ENCODE assay signal across 8 cellular contexts in the genomic region with DNA sequence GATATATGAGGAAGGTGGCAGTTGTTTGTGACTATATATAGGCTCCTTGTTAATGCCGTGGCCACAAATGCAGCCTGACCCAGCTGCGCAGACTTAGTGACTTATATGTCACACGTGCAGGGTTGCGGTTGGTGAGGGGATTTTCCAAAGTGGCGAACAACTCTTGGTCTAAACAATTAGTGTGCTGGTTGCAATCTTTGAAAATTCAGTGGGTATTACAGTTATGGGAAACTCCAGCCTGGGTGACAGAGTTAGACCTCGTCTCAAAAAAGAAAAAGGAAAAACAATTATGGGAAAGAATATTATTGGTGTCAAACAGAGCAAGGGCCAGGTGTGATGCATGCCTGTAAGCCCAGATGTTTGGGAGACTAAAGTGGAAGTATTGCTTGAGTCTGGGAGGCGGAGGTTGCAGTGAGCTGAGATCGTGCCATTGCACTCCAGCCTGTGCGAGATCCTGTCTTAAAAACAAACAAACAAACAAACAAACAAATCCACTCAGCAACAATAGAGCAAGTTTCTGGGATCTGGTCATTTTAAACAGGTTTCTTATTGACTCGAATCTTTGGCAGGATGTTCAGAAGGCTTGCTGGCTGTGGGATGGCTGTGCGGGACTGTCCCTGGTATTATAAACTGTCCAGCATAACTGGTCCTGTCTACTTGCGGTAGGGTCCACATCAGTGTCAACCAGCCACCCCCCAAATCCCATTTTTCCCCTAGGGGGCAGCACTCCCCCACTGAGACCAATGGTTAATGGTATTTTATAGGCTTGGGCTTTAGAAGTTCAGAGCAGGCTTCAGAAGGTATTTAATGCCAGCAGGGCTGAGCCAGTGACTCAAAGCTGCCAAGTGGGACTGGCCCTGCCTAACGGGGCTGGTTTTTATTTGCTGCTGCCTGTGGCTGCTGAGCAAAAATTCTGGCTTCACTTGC. TPM values are rescaled to one million over a fixed set of nuclear protein-coding genes. Genes with fewer than 3 reads are reported as not detected.
DNase-seq lines count a peak whose midpoint lies in the region; ATAC-seq and TF ChIP-seq lines count a peak whose summit lies in the region.

No MANE protein-coding gene starts in this region.

- H3K27me3 ChIP-seq in Peyer's patch, result no peaks in the 10 kb centered on the region
- H3K27me3 ChIP-seq in tibial nerve, result no peaks in the 10 kb centered on the region

- TF ChIP-seq POLR2A in Peyer's patch (IDR thresholded peaks at IDR 0.05) (no peak), tibial nerve (IDR thresholded peaks at IDR 0.05) (no peak)

- H3K4me1 ChIP-seq in Peyer's patch, result no peaks in the 10 kb centered on the region
- H3K4me1 ChIP-seq in tibial nerve, result peaks cover 0 to 7% (median 0%) of the 10 kb centered on the region in 4 donors

- TF ChIP-seq CTCF in GM20000 (IDR thresholded peaks at IDR 0.05; ENCODE audit: extremely low read depth, missing control alignments) (peak; percentile 49), Peyer's patch (IDR thresholded peaks at IDR 0.05) (peak; percentile 56 to 80 (median 58)), omental fat pad (IDR thresholded peaks at IDR 0.05) (no peak), tibial nerve (IDR thresholded peaks at IDR 0.05) (peak; percentile 39 to 66 (median 51))

- 58 to 64% methylated on average over 13 of the region's 13 CpGs for WGBS in tibial nerve, 2 donors

- H3K36me3 ChIP-seq in Peyer's patch (peaks cover 0 to 47% (median 0%) of the 10 kb centered on the region in 3 donors), tibial nerve (peaks cover 0 to 66% (median 5%) of the 10 kb centered on the region in 3 donors)

- H3K4me3 ChIP-seq in Peyer's patch (no peak overlapping the region), tibial nerve (no peak overlapping the region)

- peak; percentile 70 for ATAC-seq in omental fat pad (ENCODE audit: low FRiP score)

- no peak for TF ChIP-seq EP300 in tibial nerve (IDR thresholded peaks at IDR 0.05)

- DNase-seq in DMS53 treated with DMSO at 0.1 percent for 48 hours (lab: John Stamatoyannopoulos, UW; ENCODE audit: unreplicated experiment), result peak; percentile 12
- peak; percentile 89 for DNase-seq in GM20000 (ENCODE audit: low spot score)
- peak; percentile 95 for DNase-seq in HT-29 (ENCODE audit: low spot score)
- DNase-seq in Peyer's patch, result peak in 2 of 3 donors; percentile 84
- DNase-seq in activated T-cell treated with anti-CD3 and anti-CD28 coated beads, Interleukin-2, amount 50 U/mL, for 48 hours, result peak; percentile 77 to 80
- DNase-seq in fibroblast of peridontal ligament (ENCODE audit: extremely low read depth), result peak; percentile 82
- peak; percentile 44 for DNase-seq in omental fat pad (ENCODE audit: low spot score)
- peak; percentile 21 to 74 for DNase-seq in tibial nerve (ENCODE audit: low spot score in 2 of 2)

- H3K9me3 ChIP-seq in Peyer's patch (no peaks in the 10 kb centered on the region), tibial nerve (no peaks in the 10 kb centered on the region)

- H3K27ac ChIP-seq in Peyer's patch (peak overlapping the region in 3 of 4 donors; percentile 6 to 61 (median 38)), tibial nerve (peak overlapping the region in 1 of 4 donors; percentile 9)

RNA-seq across cellular contexts. Expression of a gene that starts 15.4 kb away (rescaled TPM):
- total RNA-seq in HT-29 (2014; rRNA removed; shearing (Covaris generic)), result 11.4 and 18.8 TPM in 2 replicates
- total RNA-seq in Peyer's patch (10 to 100 TPM; 13.3 to 49.8 (median 20.4) TPM), omental fat pad (10 to 100 TPM in 2 of 4 donors, 1 to 10 TPM in 2; 5.8 to 26.5 (median 13.5) TPM), tibial nerve (10 to 100 TPM in 2 of 4 donors, 1 to 10 TPM in 2; 4.2 to 14.9 (median 9.9) TPM)

RNA-seq across cellular contexts. Expression of a gene that starts 22.2 kb away (rescaled TPM):
- total RNA-seq in HT-29 (2014; rRNA removed; shearing (Covaris generic)), result 90.2 and 99.9 TPM in 2 replicates
- total RNA-seq in Peyer's patch, result 100 to 1,000 TPM in 3 of 4 donors, 10 to 100 TPM in 1; 94.2 to 310 (median 147) TPM
- total RNA-seq in omental fat pad, result 10 to 100 TPM; 49.3 to 78.2 (median 73.4) TPM
- total RNA-seq in tibial nerve, result 100 to 1,000 TPM in 2 of 4 donors, 10 to 100 TPM in 2; 72.8 to 109 (median 95.5) TPM

RNA-seq across cellular contexts. Expression of a gene that starts 59.6 kb away (rescaled TPM):
- total RNA-seq in HT-29 (2014; rRNA removed; shearing (Covaris generic)), result 1.5 and 1.7 TPM in 2 replicates
- total RNA-seq in Peyer's patch (1 to 10 TPM in 3 of 4 donors, not detected in 1; 2.1 to 5.5 (median 5.4) TPM), omental fat pad (1 to 10 TPM in 2 of 4 donors, under 1 TPM in 2; 0.31 to 1.7 (median 1.1) TPM), tibial nerve (1 to 10 TPM in 3 of 4 donors, not detected in 1; 2.1 to 4.2 (median 2.1) TPM)

Comparison
In these comparisons a context has a peak if more than half of its experiments do, and no peak if none do; other contexts are left out.
1. DNase-seq: peak in every context shown above with its lines; median percentile 95 in HT-29; 89 in GM20000; 84 in Peyer's patch; 82 in fibroblast of peridontal ligament; 78 in activated T-cell treated with anti-CD3 and anti-CD28 coated beads, Interleukin-2, amount 50 U/mL, for 48 hours; 48 in tibial nerve; 44 in omental fat pad; 12 in DMS53 treated with DMSO at 0.1 percent for 48 hours.
2. CTCF ChIP-seq: peak in GM20000 (single experiment), Peyer's patch (6 of 6) and tibial nerve (5 of 5); none in omental fat pad (0 of 3).